14 cellular contexts compared by ENCODE assay signal in genomic region chr9:116377179-116377790, GRCh38.
DNase-seq lines count a peak whose midpoint lies in the region; ATAC-seq and TF ChIP-seq lines count a peak whose summit lies in the region.
"Had no signal": no experiment of that assay in that cellular context is flagged by ENCODE, and none has a peak within 500 bp of the region (broad histone marks: within the 10 kb centered on the region; RNA-seq: fewer than 3 reads in every experiment).

No MANE protein-coding gene starts in this region.

- H3K9me3 ChIP-seq in MG63 (no peaks in the 10 kb centered on the region), left lung (no peaks in the 10 kb centered on the region), gastroesophageal sphincter (no peaks in the 10 kb centered on the region)
- H3K9me3 ChIP-seq: heart left ventricle, spleen had no signal

- H3K27me3 ChIP-seq in MG63 (no peaks in the 10 kb centered on the region), left lung (no peaks in the 10 kb centered on the region), gastroesophageal sphincter (no peaks in the 10 kb centered on the region)
- H3K27me3 ChIP-seq: heart left ventricle, spleen had no signal

- no peak overlapping the region for H3K4me3 ChIP-seq in AG10803 (ENCODE audit: low read length)
- no peak overlapping the region for H3K4me3 ChIP-seq in MG63
- no peak overlapping the region for H3K4me3 ChIP-seq in cardiac fibroblast (replicated peaks in 1 of 2; ENCODE audit: low read depth in 2 of 2, low read length in 2 of 2)
- H3K4me3 ChIP-seq in left lung = no peak overlapping the region
- H3K4me3 ChIP-seq in gastroesophageal sphincter = no peak overlapping the region
- H3K4me3 ChIP-seq: heart left ventricle, spleen had no signal

- H3K27ac ChIP-seq in left lung = no peak overlapping the region
- no peak overlapping the region for H3K27ac ChIP-seq in gastroesophageal sphincter
- H3K27ac ChIP-seq: heart left ventricle, spleen had no signal

- 57 to 68% methylated on average over 7 of the region's 8 CpGs for WGBS in gastroesophageal sphincter (ENCODE audit: low coverage in 1 of 2), 2 donors

- no peak for TF ChIP-seq POLR2A in gastroesophageal sphincter (IDR thresholded peaks at IDR 0.05)

- intact Hi-C loops in left lung (cut with DNase I) = no loop called here

- H3K4me1 ChIP-seq in left lung = no peaks in the 10 kb centered on the region
- H3K4me1 ChIP-seq in gastroesophageal sphincter = no peaks in the 10 kb centered on the region
- H3K4me1 ChIP-seq: spleen had no signal

- DNase-seq in AG10803 (ENCODE audit: low read depth) (peak; percentile 58), MG63 (peak; percentile 90), cardiac fibroblast (ENCODE audit: low read depth in 2 of 2) (peak; percentile 68 to 89), left lung (no peak), DMS 273 treated with DMSO at 0.1 percent for 48 hours (lab: John Stamatoyannopoulos, UW) (no peak), T-helper 9 cell (no peak)
- DNase-seq: activated T-cell treated with anti-CD3 and anti-CD28 coated beads, Interleukin-2, amount 50 U/mL, for 1 hour; heart left ventricle; NCI-H2107; OCI-M1; spleen; stimulated activated CD8-positive, alpha-beta memory T cell treated with anti-CD3 and anti-CD28 coated beads, Interleukin-4, amount 100 ng/mL, for 48 hours had no signal

- no peak for TF ChIP-seq CTCF in AG10803 (conservative IDR thresholded peaks at IDR 0.05; ENCODE audit: low read length)
- no peak for TF ChIP-seq CTCF in cardiac fibroblast (IDR thresholded peaks at IDR 0.05; ENCODE audit: low read depth, low read length)
- no peak for TF ChIP-seq CTCF in left lung (IDR thresholded peaks at IDR 0.05)
- no peak for TF ChIP-seq CTCF in gastroesophageal sphincter (IDR thresholded peaks at IDR 0.05)

- H3K36me3 ChIP-seq in MG63 = no peaks in the 10 kb centered on the region
- H3K36me3 ChIP-seq in left lung = no peaks in the 10 kb centered on the region
- H3K36me3 ChIP-seq in gastroesophageal sphincter = no peaks in the 10 kb centered on the region
- H3K36me3 ChIP-seq: heart left ventricle, spleen had no signal

- ATAC-seq in left lung = peak; percentile 70
- no peak for ATAC-seq in gastroesophageal sphincter
- no peak for ATAC-seq in HG03571 (IDR thresholded peaks at IDR 0.05; ENCODE audit: unreplicated experiment)

- no peak for TF ChIP-seq EP300 in gastroesophageal sphincter (IDR thresholded peaks at IDR 0.05)

Comparison
In these comparisons a context has a peak if more than half of its experiments do, and no peak if none do; other contexts are left out.
1. DNase-seq: peak in AG10803 (single experiment), MG63 (single experiment) and cardiac fibroblast (2 of 2); none in left lung (0 of 2), DMS 273 treated with DMSO at 0.1 percent for 48 hours (single experiment) and T-helper 9 cell (single experiment).